32 cellular contexts compared by ENCODE assay signal in genomic region chr6:129200151-129200550, GRCh38.
"Had no signal": no experiment of that assay in that cellular context is flagged by ENCODE, and none has a peak within 500 bp of the region (broad histone marks: within the 10 kb centered on the region; RNA-seq: fewer than 3 reads in every experiment).

No MANE protein-coding gene starts in this region.

- ATAC-seq: activated CD4-positive, alpha-beta T cell treated with anti-CD3 and anti-CD28 coated beads for 36 hours; activated CD4-positive, CD25-positive, alpha-beta regulatory T cell treated with anti-CD3 and anti-CD28 coated beads, Interleukin-2, amount 50 U/mL, for 24 hours; activated CD8-positive, alpha-beta memory T cell treated with anti-CD3 and anti-CD28 coated beads, Interleukin-2, amount 10 ng/mL, durations not matched to agents 7 days and 5 days; activated CD8-positive, alpha-beta T cell treated with anti-CD3 and anti-CD28 coated beads, Interleukin-2, amount 10 ng/mL, durations not matched to agents 7 days and 5 days; activated naive CD8-positive, alpha-beta T cell treated with anti-CD3 and anti-CD28 coated beads, Interleukin-2, amount 50 U/mL, for 24 hours; WTC11 had no signal

- DNase-seq: activated CD4-positive, alpha-beta memory T cell treated with anti-CD3 and anti-CD28 coated beads, Interleukin-2, amount 10 ng/mL, durations not matched to agents 7 days and 5 days; activated CD4-positive, alpha-beta T cell treated with anti-CD3 and anti-CD28 coated beads for 1 hour; activated CD4-positive, alpha-beta T cell treated with anti-CD3 and anti-CD28 coated beads for 36 hours; activated CD4-positive, alpha-beta T cell treated with anti-CD3 and anti-CD28 coated beads for 48 hours; activated CD4-positive, alpha-beta T cell treated with anti-CD3 and anti-CD28 coated beads, Interleukin-2, amount 10 ng/mL, durations not matched to agents 7 days and 5 days; activated CD4-positive, alpha-beta T cell treated with anti-CD3 and anti-CD28 coated beads, Interleukin-2, amount 50 U/mL, for 48 hours; activated CD4-positive, CD25-positive, alpha-beta regulatory T cell; activated CD8-positive, alpha-beta memory T cell treated with anti-CD3 and anti-CD28 coated beads for 24 hours; activated CD8-positive, alpha-beta memory T cell treated with anti-CD3 and anti-CD28 coated beads, Interleukin-2, amount 10 ng/mL, durations not matched to agents 7 days and 5 days; activated CD8-positive, alpha-beta memory T cell treated with anti-CD3 and anti-CD28 coated beads, Interleukin-2, amount 50 U/mL, for 48 hours; activated CD8-positive, alpha-beta T cell treated with anti-CD3 and anti-CD28 coated beads, Interleukin-2, amount 10 ng/mL, durations not matched to agents 7 days and 5 days; activated effector memory CD4-positive, alpha-beta T cell treated with Interleukin-2 at 50 U/mL for 16 hours; activated gamma-delta T cell; activated naive CD4-positive, alpha-beta T cell treated with anti-CD3 and anti-CD28 coated beads, Interleukin-2, amount 10 ng/mL, durations not matched to agents 7 days and 5 days; activated naive CD4-positive, alpha-beta T cell treated with Interleukin-2 at 50 U/mL for 16 hours; activated naive CD8-positive, alpha-beta T cell treated with anti-CD3 and anti-CD28 coated beads, Interleukin-2, amount 10 ng/mL, durations not matched to agents 7 days and 5 days; activated naive CD8-positive, alpha-beta T cell treated with anti-CD3 and anti-CD28 coated beads, Interleukin-2, amount 50 U/mL, for 24 hours; activated T-cell treated with anti-CD3 and anti-CD28 coated beads, Interleukin-2, amount 50 U/mL, for 24 hours; activated T-cell treated with anti-CD3 and anti-CD28 coated beads, Interleukin-2, amount 50 U/mL, for 48 hours; amygdala; anterior cingulate cortex; caudate nucleus; T-helper 1 cell; T-helper 2 cell; T-helper 9 cell had no signal

- H3K9me3 ChIP-seq: ascending aorta had no signal

- H3K4me3 ChIP-seq: ascending aorta, cardiac muscle cell had no signal

- H3K36me3 ChIP-seq: ascending aorta, cardiac muscle cell had no signal

- FAIRE-seq: bronchial epithelial cell, TTC549 had no signal

- H3K4me1 ChIP-seq: ascending aorta had no signal

- H3K27me3 ChIP-seq: ascending aorta, cardiac muscle cell had no signal

- H3K27ac ChIP-seq: ascending aorta, cardiac muscle cell, VCaP had no signal
